ENCODE assay signal across 8 cellular contexts in genomic region chr5:54243483-54244080, GRCh38.
DNase-seq lines count a peak whose midpoint lies in the region; ATAC-seq lines count a peak whose summit lies in the region.

No MANE protein-coding gene starts in this region.

- DNase-seq in DMS153 treated with DMSO at 0.1 percent for 48 hours (lab: John Stamatoyannopoulos, UW; ENCODE audit: unreplicated experiment) (peak; percentile 4), DMS153 (lab: John Stamatoyannopoulos, UW) (no peak), NCI-H1092 (lab: John Stamatoyannopoulos, UW) (peak; percentile 7), hepatic stellate cell (ENCODE audit: low spot score) (peak; percentile 26), OCI-M2 (lab: John Stamatoyannopoulos, UW; ENCODE audit: unreplicated experiment) (no peak)
- DNase-seq in activated CD4-positive, alpha-beta T cell treated with anti-CD3 and anti-CD28 coated beads, Interleukin-2, amount 50 U/mL, for 48 hours: peak; percentile 10 to 35
- peak; percentile 14 for DNase-seq in stimulated activated CD4-positive, alpha-beta T cell treated with anti-CD3 and anti-CD28 coated beads, Interleukin-4, amount 100 ng/mL, for 1 hour

- peak; percentile 72 for ATAC-seq in GM21529 (IDR thresholded peaks at IDR 0.05; ENCODE audit: unreplicated experiment)

Comparison
In these comparisons a context has a peak if more than half of its experiments do, and no peak if none do; other contexts are left out.
1. DNase-seq: peak in DMS153 treated with DMSO at 0.1 percent for 48 hours (single experiment), NCI-H1092 (single experiment), activated CD4-positive, alpha-beta T cell treated with anti-CD3 and anti-CD28 coated beads, Interleukin-2, amount 50 U/mL, for 48 hours (2 of 2), hepatic stellate cell (single experiment) and stimulated activated CD4-positive, alpha-beta T cell treated with anti-CD3 and anti-CD28 coated beads, Interleukin-4, amount 100 ng/mL, for 1 hour (single experiment); none in DMS153 (single experiment) and OCI-M2 (single experiment).